In the genomic region with DNA sequence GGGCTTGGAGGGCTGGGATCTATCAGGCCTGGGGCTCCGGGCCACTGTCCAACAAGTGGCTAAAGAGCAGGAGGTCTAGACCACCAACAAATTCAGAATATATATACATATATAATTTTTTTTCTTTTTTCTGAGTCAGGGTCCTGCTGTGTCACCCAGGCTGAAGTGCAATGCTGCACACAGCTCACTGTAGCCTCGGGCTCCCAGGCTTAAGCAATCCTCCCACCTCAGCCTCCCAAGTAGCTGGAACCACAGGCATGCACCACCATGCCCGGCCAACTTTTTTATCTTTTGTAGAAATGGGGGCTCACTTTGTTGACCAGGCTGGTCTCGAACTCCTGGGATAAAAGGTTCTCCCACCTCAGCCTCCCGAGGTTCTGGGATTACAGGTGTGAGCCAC, we compare ENCODE assay signal across 23 cellular contexts. TPM values are rescaled to one million over a fixed set of nuclear protein-coding genes. Genes with fewer than 3 reads are reported as not detected.
DNase-seq lines count a peak whose midpoint lies in the region; ATAC-seq and TF ChIP-seq lines count a peak whose summit lies in the region.
"Had no signal": no experiment of that assay in that cellular context is flagged by ENCODE, and none has a peak within 500 bp of the region (broad histone marks: within the 10 kb centered on the region; RNA-seq: fewer than 3 reads in every experiment).

No MANE protein-coding gene starts in this region.

- POLR2A ChIA-PET in CD8-positive, alpha-beta T cell (lab: Charles Lee): interaction anchor here (0.8 to 14.7 kb wide), 3 partner anchors 8 to 46 kb away, joined by 3 to 326 read pairs (median 4); no protein-coding TSS in a partner anchor

- H3K4me1 Mint-ChIP-seq in CD8-positive, alpha-beta T cell (ENCODE audit: low read depth): peaks cover 72% of the 10 kb centered on the region
- peaks cover 37% of the 10 kb centered on the region for H3K4me1 Mint-ChIP-seq in T-helper 17 cell

- H3K9me3 ChIP-seq in CD8-positive, alpha-beta T cell (ENCODE audit: low read length): no peaks in the 10 kb centered on the region
- H3K9me3 ChIP-seq in T-helper 17 cell (ENCODE audit: control insufficient read depth, low read length, poor library complexity, severe bottlenecking) (no peaks in the 10 kb centered on the region), skeletal muscle tissue (ENCODE audit: control insufficient read depth in 3 of 3, low read length in 3 of 3) (no peaks in the 10 kb centered on the region)
- H3K9me3 ChIP-seq: breast epithelium, heart left ventricle, left ventricle myocardium inferior had no signal

- peak overlapping the region; percentile 52 for H3K27ac Mint-ChIP-seq in CD8-positive, alpha-beta T cell
- H3K27ac Mint-ChIP-seq in T-helper 17 cell: peak overlapping the region; percentile 100
- H3K27ac Mint-ChIP-seq: T-helper 1 cell treated with Interleukin-12 subunit alpha and Interleukin-12 subunit beta and Interleukin-4 antibody, amounts not matched to agents 30 μg/mL and 1 μg/mL, for 36 hours had no signal

- no peak overlapping the region for H3K4me3 ChIP-seq in CD8-positive, alpha-beta T cell (ENCODE audit: low read depth, low read length)
- no peak overlapping the region for H3K4me3 ChIP-seq in skeletal muscle tissue (ENCODE audit: low read length in 3 of 3)
- H3K4me3 ChIP-seq: breast epithelium, heart left ventricle, left ventricle myocardium inferior had no signal

- H3K27ac ChIP-seq in CD8-positive, alpha-beta T cell (ENCODE audit: low read depth, low read length): no peak overlapping the region
- H3K27ac ChIP-seq in cingulate gyrus (ENCODE audit: low read depth, low read length): peak overlapping the region; percentile 94
- H3K27ac ChIP-seq in skeletal muscle tissue (ENCODE audit: low read depth, low read length): peak overlapping the region; percentile 74
- H3K27ac ChIP-seq: breast epithelium, C4-2B, left ventricle myocardium inferior had no signal

- DNase-seq in CD8-positive, alpha-beta T cell: no peak
- DNase-seq in T-helper 17 cell: no peak
- no peak for DNase-seq in NCI-H1694 treated with DMSO at 0.1 percent for 48 hours (lab: John Stamatoyannopoulos, UW)
- no peak for DNase-seq in stimulated activated CD8-positive, alpha-beta memory T cell treated with anti-CD3 and anti-CD28 coated beads, Interleukin-4, amount 100 ng/mL, for 48 hours
- no peak for DNase-seq in DMS 273 treated with DMSO at 0.1 percent for 48 hours (lab: John Stamatoyannopoulos, UW)
- DNase-seq: activated CD4-positive, alpha-beta memory T cell treated with anti-CD3 and anti-CD28 coated beads for 36 hours; activated naive CD8-positive, alpha-beta T cell treated with anti-CD3 and anti-CD28 coated beads, Interleukin-2, amount 10 ng/mL, durations not matched to agents 7 days and 5 days; activated T-cell treated with anti-CD3 and anti-CD28 coated beads, Interleukin-2, amount 50 U/mL, for 48 hours; H7; heart left ventricle; left ventricle myocardium inferior; NCI-H1694; NCI-H82; OCI-M1; SIG-M5; stimulated activated CD4-positive, alpha-beta T cell treated with anti-CD3 and anti-CD28 coated beads, Interleukin-4, amount 100 ng/mL, for 4 hours had no signal

- no peaks in the 10 kb centered on the region for H3K9me3 Mint-ChIP-seq in CD8-positive, alpha-beta T cell
- H3K9me3 Mint-ChIP-seq: activated CD4-positive, alpha-beta memory T cell treated with anti-CD3 and anti-CD28 coated beads for 36 hours; activated naive CD8-positive, alpha-beta T cell treated with anti-CD3 and anti-CD28 coated beads, Interleukin-2, amount 10 ng/mL, durations not matched to agents 7 days and 5 days; T-helper 1 cell treated with Interleukin-12 subunit alpha and Interleukin-12 subunit beta and Interleukin-4 antibody, amounts not matched to agents 30 μg/mL and 1 μg/mL, for 36 hours had no signal

- no peak for TF ChIP-seq CTCF in CD8-positive, alpha-beta T cell (IDR thresholded peaks at IDR 0.05)

- H3K27me3 Mint-ChIP-seq in CD8-positive, alpha-beta T cell (ENCODE audit: low read depth): no peaks in the 10 kb centered on the region
- H3K27me3 Mint-ChIP-seq in T-helper 17 cell: no peaks in the 10 kb centered on the region
- H3K27me3 Mint-ChIP-seq: activated CD4-positive, alpha-beta memory T cell treated with anti-CD3 and anti-CD28 coated beads for 36 hours; activated naive CD8-positive, alpha-beta T cell treated with anti-CD3 and anti-CD28 coated beads, Interleukin-2, amount 10 ng/mL, durations not matched to agents 7 days and 5 days had no signal

- no peaks in the 10 kb centered on the region for H3K27me3 ChIP-seq in CD8-positive, alpha-beta T cell (ENCODE audit: insufficient read depth, low read length)
- no peaks in the 10 kb centered on the region for H3K27me3 ChIP-seq in skeletal muscle tissue (ENCODE audit: control insufficient read depth in 3 of 3, insufficient read depth in 3 of 3, low read length in 3 of 3)
- H3K27me3 ChIP-seq: breast epithelium, heart left ventricle had no signal

- H3K9ac ChIP-seq in skeletal muscle tissue (ENCODE audit: low read depth in 1 of 3, low read length in 3 of 3): peak overlapping the region in 1 of 3 donors; percentile 70

- peaks cover 54% of the 10 kb centered on the region for H3K4me1 ChIP-seq in CD8-positive, alpha-beta T cell (ENCODE audit: insufficient read depth, low read length)
- peaks cover 13 to 36% (median 29%) of the 10 kb centered on the region in 3 donors for H3K4me1 ChIP-seq in skeletal muscle tissue (ENCODE audit: control insufficient read depth in 3 of 3, insufficient read depth in 3 of 3, low read length in 3 of 3)

- ATAC-seq in CD8-positive, alpha-beta T cell: no peak
- ATAC-seq in T-helper 17 cell (no peak), GM21825 (IDR thresholded peaks at IDR 0.05; ENCODE audit: unreplicated experiment) (no peak)

- H3K4me3 Mint-ChIP-seq in CD8-positive, alpha-beta T cell: no peak overlapping the region
- no peak overlapping the region for H3K4me3 Mint-ChIP-seq in T-helper 17 cell
- H3K4me3 Mint-ChIP-seq: activated CD4-positive, alpha-beta memory T cell treated with anti-CD3 and anti-CD28 coated beads for 36 hours; activated naive CD8-positive, alpha-beta T cell treated with anti-CD3 and anti-CD28 coated beads, Interleukin-2, amount 10 ng/mL, durations not matched to agents 7 days and 5 days; T-helper 1 cell treated with Interleukin-12 subunit alpha and Interleukin-12 subunit beta and Interleukin-4 antibody, amounts not matched to agents 30 μg/mL and 1 μg/mL, for 36 hours had no signal

- CTCF ChIA-PET in CD8-positive, alpha-beta T cell (lab: Charles Lee): interaction anchor here (1.7 to 27.7 kb wide), 3 partner anchors 14 to 44 kb away, joined by 4 to 338 read pairs (median 7); no protein-coding TSS in a partner anchor

- H3K36me3 ChIP-seq in CD8-positive, alpha-beta T cell (ENCODE audit: insufficient read depth, low read length): no peaks in the 10 kb centered on the region
- H3K36me3 ChIP-seq in skeletal muscle tissue (ENCODE audit: control insufficient read depth in 3 of 3, insufficient read depth in 3 of 3, low read length in 3 of 3): no peaks in the 10 kb centered on the region
- H3K36me3 ChIP-seq: breast epithelium, heart left ventricle, left ventricle myocardium inferior had no signal

- intact Hi-C loops in CD8-positive, alpha-beta T cell (cut with DNase I, micrococcal nuclease): no loop called here

- H3K36me3 Mint-ChIP-seq in CD8-positive, alpha-beta T cell: no peaks in the 10 kb centered on the region
- H3K36me3 Mint-ChIP-seq in T-helper 17 cell (ENCODE audit: low read depth): no peaks in the 10 kb centered on the region
- H3K36me3 Mint-ChIP-seq: activated CD4-positive, alpha-beta memory T cell treated with anti-CD3 and anti-CD28 coated beads for 36 hours; activated naive CD8-positive, alpha-beta T cell treated with anti-CD3 and anti-CD28 coated beads, Interleukin-2, amount 10 ng/mL, durations not matched to agents 7 days and 5 days had no signal

RNA-seq across cellular contexts. Expression of a gene that starts 6.8 kb away (rescaled TPM):
- total RNA-seq in CD8-positive, alpha-beta T cell: 100 to 1,000 TPM; 629 to 653 TPM
- total RNA-seq in T-helper 17 cell (100 to 1,000 TPM; 563 to 601 TPM), skeletal muscle tissue (7.3 TPM)

RNA-seq across cellular contexts. Expression of a gene that starts 41.0 kb away (rescaled TPM):
- total RNA-seq in CD8-positive, alpha-beta T cell: 1 to 10 TPM; 6.6 to 7.4 TPM
- 1 to 10 TPM; 2.1 to 3.7 TPM for total RNA-seq in T-helper 17 cell
- total RNA-seq in skeletal muscle tissue: 1.6 TPM
- total RNA-seq: breast epithelium, left ventricle myocardium inferior, pulmonary artery endothelial cell had no signal

Comparison
In these comparisons a context has a peak if more than half of its experiments do, and no peak if none do; other contexts are left out.
1. RNA of a gene that starts 6.8 kb away (total RNA-seq): 629 to 653 TPM in CD8-positive, alpha-beta T cell and 563 to 601 TPM in T-helper 17 cell; 7.3 TPM in skeletal muscle tissue (single experiment); every median in the first group is over 10 times any median in the second.